In genomic region chr17:81004336-81005015, GRCh38 we compare ENCODE assay signal across 8 cellular contexts. TPM values are rescaled to one million over a fixed set of nuclear protein-coding genes. Genes with fewer than 3 reads are reported as not detected.
DNase-seq lines count a peak whose midpoint lies in the region; TF ChIP-seq lines count a peak whose summit lies in the region.

No MANE protein-coding gene starts in this region.

- BruUV-seq in mammary epithelial cell (replicated peaks; lab: Mats Ljungman, UMichigan) (no TSS peak), OCI-LY7 (replicated peaks; lab: Mats Ljungman, UMichigan) (no TSS peak)

- H3K27me3 Mint-ChIP-seq in nephron (ENCODE audit: low read depth): peaks cover 71% of the 10 kb centered on the region

- H3K9me3 ChIP-seq in HUES64 (ENCODE audit: insufficient read depth, low read depth, low read length) (no peaks in the 10 kb centered on the region), mammary epithelial cell (replicated peaks; ENCODE audit: insufficient read depth, low read length) (no peaks in the 10 kb centered on the region), OCI-LY7 (ENCODE audit: low read length) (no peaks in the 10 kb centered on the region)

- H3K27me3 ChIP-seq in ACC112 (ENCODE audit: insufficient read depth, low read length) (peaks cover 31% of the 10 kb centered on the region), HUES64 (ENCODE audit: insufficient read depth, low read length) (peaks cover 44% of the 10 kb centered on the region), mammary epithelial cell (ENCODE audit: insufficient read depth, low read length) (peaks cover 11% of the 10 kb centered on the region)

- TF ChIP-seq CTCF in mammary epithelial cell (conservative IDR thresholded peaks at IDR 0.05 in 1 of 2, IDR thresholded peaks at IDR 0.05 in 1 of 2; ENCODE audit: extremely low read depth in 1 of 2, insufficient read depth in 1 of 2, low read depth in 1 of 2, low read length in 2 of 2): no peak
- no peak for TF ChIP-seq CTCF in nephron (IDR thresholded peaks at IDR 0.05; ENCODE audit: unreplicated experiment in 3 of 3)
- no peak for TF ChIP-seq CTCF in OCI-LY7 (conservative IDR thresholded peaks at IDR 0.05; ENCODE audit: low read length)

- H3K27ac ChIP-seq in ACC112 (ENCODE audit: low read depth, low read length): no peak overlapping the region
- H3K27ac ChIP-seq in HUES64 (ENCODE audit: low read depth, low read length): no peak overlapping the region
- H3K27ac ChIP-seq in mammary epithelial cell (ENCODE audit: insufficient read depth, low read depth, low read length): no peak overlapping the region
- H3K27ac ChIP-seq in OCI-LY7 (ENCODE audit: low read depth, low read length, poor library complexity, severe bottlenecking): no peak overlapping the region

- peaks cover 21% of the 10 kb centered on the region for H3K4me1 Mint-ChIP-seq in nephron

- peak overlapping the region; percentile 69 for H3K4me2 ChIP-seq in mammary epithelial cell (ENCODE audit: insufficient read depth, low read depth, low read length)
- no peak overlapping the region for H3K4me2 ChIP-seq in OCI-LY7 (ENCODE audit: low read length)

- no peaks in the 10 kb centered on the region for H3K9me2 ChIP-seq in OCI-LY7 (ENCODE audit: insufficient read depth, low read length)

- peaks cover 2% of the 10 kb centered on the region for H3K36me3 Mint-ChIP-seq in nephron (ENCODE audit: low read depth)

- H3K36me3 ChIP-seq in ACC112 (ENCODE audit: insufficient read depth, low read length) (no peaks in the 10 kb centered on the region), HUES64 (ENCODE audit: insufficient read depth, low read length) (0 out of 2 replicates have a peak, but pooled peaks cover under 1% of the 10 kb centered on the region), mammary epithelial cell (ENCODE audit: insufficient read depth, low read length) (no peaks in the 10 kb centered on the region), OCI-LY7 (ENCODE audit: insufficient read depth, low read length) (no peaks in the 10 kb centered on the region)

- no peak overlapping the region for H2AFZ ChIP-seq in ACC112 (ENCODE audit: low read length, unreplicated experiment)
- H2AFZ ChIP-seq in mammary epithelial cell (ENCODE audit: low read depth, low read length): no peak overlapping the region
- no peak overlapping the region for H2AFZ ChIP-seq in OCI-LY7 (ENCODE audit: low read length)

- peaks cover 5% of the 10 kb centered on the region for H3K9me3 Mint-ChIP-seq in nephron

- no peak overlapping the region for H3K27ac Mint-ChIP-seq in nephron

- dilution Hi-C loops in mammary epithelial cell (cut with HindIII; ENCODE audit: low sequenced_read_pairs): loop anchor here (25.0 kb wide), 1 partner anchor 508 kb away; the partner anchor contains the start of gene ACTG1

- no peak overlapping the region; the same call in 1 of the 2 replicates for H3K9ac ChIP-seq in HUES64 (ENCODE audit: low read depth, low read length)
- H3K9ac ChIP-seq in mammary epithelial cell (ENCODE audit: insufficient read depth, low read length): no peak overlapping the region

- H3K79me2 ChIP-seq in ACC112 (ENCODE audit: control insufficient read depth, insufficient read depth, low read length, unreplicated experiment) (no peaks in the 10 kb centered on the region), mammary epithelial cell (ENCODE audit: insufficient read depth, low read length) (no peaks in the 10 kb centered on the region), OCI-LY7 (ENCODE audit: insufficient read depth, low read depth, low read length) (no peaks in the 10 kb centered on the region)

- CTCF ChIA-PET in mammary epithelial cell (lab: Charles Lee; ENCODE audit: low non-redundant PET): no interaction called here
- CTCF ChIA-PET in OCI-LY7 (lab: Charles Lee; ENCODE audit: unreplicated experiment): no interaction called here

- in situ Hi-C loops in mammary epithelial cell (cut with MboI; ENCODE audit: low sequenced_read_pairs in 2 of 2): loop anchor here in 1 of 2 donors (25.0 kb wide), 1 partner anchor 233 kb away; the partner anchor contains the start of genes NDUFAF8 and TEPSIN

- peak overlapping the region; percentile 57; the same call in 1 of the 2 replicates for H3K4me3 ChIP-seq in ACC112 (ENCODE audit: low read depth, low read length)
- H3K4me3 ChIP-seq in HUES64 (ENCODE audit: low read length): peak overlapping the region; percentile 42
- no peak overlapping the region for H3K4me3 ChIP-seq in mammary epithelial cell (replicated peaks in 1 of 3; ENCODE audit: insufficient read depth in 1 of 3, low read depth in 2 of 3, low read length in 3 of 3)
- H3K4me3 ChIP-seq in OCI-LY7 (ENCODE audit: low read depth, low read length, poor library complexity, severe bottlenecking): no peak overlapping the region

- 9% methylated on average over 46 of the region's 46 CpGs for WGBS in HUES64
- 9% methylated on average over 22 of the region's 46 CpGs for WGBS in mammary epithelial cell (ENCODE audit: low coverage, missing lambda C conversion rate)

- POLR2A ChIA-PET in OCI-LY7 (lab: Charles Lee): interaction anchor here (0.6 to 0.8 kb wide), 2 partner anchors 48 to 110 kb away, joined by 3 to 4 read pairs; no protein-coding TSS in a partner anchor

- DNase-seq in mammary epithelial cell: no peak
- no peak for DNase-seq in NAMALWA (ENCODE audit: low spot score)
- DNase-seq in OCI-LY7 (ENCODE audit: low spot score): no peak
- DNase-seq in germinal center (ENCODE audit: low spot score): no peak
- no peak for DNase-seq in iPS-NIHi7 (ENCODE audit: extremely low spot score)

- H3K4me1 ChIP-seq in ACC112 (ENCODE audit: control insufficient read depth, insufficient read depth, low read length, unreplicated experiment) (peaks cover 5% of the 10 kb centered on the region), HUES64 (ENCODE audit: insufficient read depth, low read length) (no peaks in the 10 kb centered on the region), mammary epithelial cell (ENCODE audit: insufficient read depth, low read length) (peaks cover 14% of the 10 kb centered on the region), OCI-LY7 (ENCODE audit: insufficient read depth, low read length, poor library complexity, severe bottlenecking) (no peaks in the 10 kb centered on the region)

- peak overlapping the region; percentile 44 to 61 (median 59) for H3K4me3 Mint-ChIP-seq in nephron

- no peaks in the 10 kb centered on the region for H4K20me1 ChIP-seq in mammary epithelial cell (ENCODE audit: insufficient read depth, low read length)
- no peaks in the 10 kb centered on the region for H4K20me1 ChIP-seq in OCI-LY7 (ENCODE audit: insufficient read depth, low read length)

- intact Hi-C loops in mammary epithelial cell (cut with micrococcal nuclease): no loop called here
- intact Hi-C loops in OCI-LY7 (cut with micrococcal nuclease; ENCODE audit: unreplicated experiment): no loop called here

RNA-seq across cellular contexts. Expression of gene CHMP6, which starts 12.8 kb away (rescaled TPM):
- 17.6 TPM for polyA plus RNA-seq in HUES64 (2013, experiment 1 of 2)
- 16.5 TPM for polyA plus RNA-seq in HUES64 (2013, experiment 2 of 2)
- total RNA-seq in mammary epithelial cell: 10 to 100 TPM; 12.0 to 28.1 TPM
- 22.9 TPM for polyA plus RNA-seq in mammary epithelial cell
- 33.4 TPM for polyA minus RNA-seq in mammary epithelial cell
- 7.9 and 10.8 TPM in 2 replicates for total RNA-seq in OCI-LY7 (2014; rRNA removed; shearing (Covaris generic))
- 23.6 and 23.8 TPM in 2 replicates for total RNA-seq in OCI-LY7 (2022)

RNA-seq across cellular contexts. Expression of gene BAIAP2, which starts 30.5 kb away (rescaled TPM):
- 14.3 TPM for polyA plus RNA-seq in HUES64 (2013, experiment 1 of 2)
- 13.9 TPM for polyA plus RNA-seq in HUES64 (2013, experiment 2 of 2)
- total RNA-seq in mammary epithelial cell (100 to 1,000 TPM in 1 of 2 donors, 10 to 100 TPM in 1; 30.8 to 114 TPM), OCI-LY7 (2022) (2.1 and 2.3 TPM in 2 replicates)
- 40.7 TPM for polyA plus RNA-seq in mammary epithelial cell
- polyA minus RNA-seq in mammary epithelial cell: 24.5 TPM
- total RNA-seq in OCI-LY7 (2014; rRNA removed; shearing (Covaris generic)): 1.3 and 2.1 TPM in 2 replicates

Comparison
In these comparisons a context has a peak if more than half of its experiments do, and no peak if none do; other contexts are left out.
1. H3K4me3 ChIP-seq: peak in ACC112 (single experiment) and HUES64 (single experiment); none in mammary epithelial cell (0 of 3) and OCI-LY7 (single experiment).
2. RNA of gene BAIAP2, which starts 30.5 kb away (total RNA-seq): 30.8 to 114 TPM in mammary epithelial cell; 1.3 to 2.3 TPM in OCI-LY7; every median in the first group is over 4 times any median in the second.